ENCODE assay signal across 9 cellular contexts in genomic region chr15:101156509-101157159, GRCh38.
A peak's percentile ranks its signal among the peaks of the same experiment; 100 is the strongest.
DNase-seq lines count a peak whose midpoint lies in the region; ATAC-seq and TF ChIP-seq lines count a peak whose summit lies in the region.
"Had no signal": no experiment of that assay in that cellular context is flagged by ENCODE, and none has a peak within 500 bp of the region (broad histone marks: within the 10 kb centered on the region; RNA-seq: fewer than 3 reads in every experiment).

No MANE protein-coding gene starts in this region.

- no peaks in the 10 kb centered on the region for H3K79me2 ChIP-seq in MM.1S (ENCODE audit: low read length)

- H2AFZ ChIP-seq in MM.1S (ENCODE audit: low read length) = no peak overlapping the region

- TF ChIP-seq POLR2A in spleen (IDR thresholded peaks at IDR 0.05) = no peak

- H3K9me2 ChIP-seq in MM.1S (replicated peaks; ENCODE audit: insufficient read depth, low read length) = no peaks in the 10 kb centered on the region

- peaks cover 3% of the 10 kb centered on the region; the same call in 1 of the 2 replicates for H3F3A ChIP-seq in MM.1S (ENCODE audit: insufficient read depth, low read length)

- H3K27me3 ChIP-seq in spleen (replicated peaks in 1 of 7) (no peaks in the 10 kb centered on the region), MM.1S (replicated peaks; ENCODE audit: insufficient read depth, low read length) (no peaks in the 10 kb centered on the region)

- H3K9me3 ChIP-seq in spleen (no peaks in the 10 kb centered on the region), MM.1S (replicated peaks; ENCODE audit: insufficient read depth, low read length) (no peaks in the 10 kb centered on the region)

- no peak overlapping the region for H3K27ac ChIP-seq in spleen
- H3K27ac ChIP-seq in MM.1S (ENCODE audit: low read length) = no peak overlapping the region
- H3K27ac ChIP-seq: 22Rv1 had no signal

- H3K4me1 ChIP-seq in spleen (peaks cover 0 to 18% (median 10%) of the 10 kb centered on the region in 6 donors), MM.1S (ENCODE audit: low read length) (peaks cover 3% of the 10 kb centered on the region)

- peak; percentile 48 for DNase-seq in NCI-H1436 (lab: John Stamatoyannopoulos, UW)
- DNase-seq in NCI-H1436 treated with DMSO at 0.1 percent for 48 hours (lab: John Stamatoyannopoulos, UW) = no peak
- DNase-seq in NCI-H526 (lab: John Stamatoyannopoulos, UW) = peak; percentile 14 to 55
- DNase-seq in spleen = peak; percentile 81
- DNase-seq in GOT3 (lab: John Stamatoyannopoulos, UW) = no peak
- no peak for DNase-seq in epidermal melanocyte (ENCODE audit: insufficient read length, low spot score)
- no peak for DNase-seq in MM.1S

- H3K36me3 ChIP-seq in spleen (no peaks in the 10 kb centered on the region), MM.1S (replicated peaks; ENCODE audit: insufficient read depth, low read length) (no peaks in the 10 kb centered on the region)

- no peak for TF ChIP-seq CTCF in spleen (IDR thresholded peaks at IDR 0.05 in 8 of 11, conservative IDR thresholded peaks at IDR 0.05 in 3 of 11)
- TF ChIP-seq CTCF in MM.1S (IDR thresholded peaks at IDR 0.05; ENCODE audit: low read length) = no peak

- no peaks in the 10 kb centered on the region for H4K20me1 ChIP-seq in MM.1S (ENCODE audit: insufficient read depth, low read length)

- no peak overlapping the region for H3K9ac ChIP-seq in MM.1S (ENCODE audit: low read length)

- H3K4me3 ChIP-seq in spleen (peak overlapping the region in 1 of 8 donors; percentile 27), MM.1S (ENCODE audit: low read length) (no peak overlapping the region)

- peak; percentile 84 for ATAC-seq in HG02870 (IDR thresholded peaks at IDR 0.05; ENCODE audit: unreplicated experiment)

- 68 to 83% (median 81%) methylated on average over 21 of the region's 21 CpGs for WGBS in spleen, 5 donors

- intact Hi-C loops in spleen (cut with DNase I; ENCODE audit: low total_unique reads) = no loop called here

- no peak overlapping the region for H3K4me2 ChIP-seq in MM.1S (ENCODE audit: low read depth, low read length)

Comparison
In these comparisons a context has a peak if more than half of its experiments do, and no peak if none do; other contexts are left out.
1. DNase-seq: peak in NCI-H1436 (single experiment), NCI-H526 (2 of 2) and spleen (single experiment); none in NCI-H1436 treated with DMSO at 0.1 percent for 48 hours (single experiment), GOT3 (single experiment), epidermal melanocyte (single experiment) and MM.1S (single experiment).